10 cellular contexts compared by ENCODE assay signal in the genomic region with DNA sequence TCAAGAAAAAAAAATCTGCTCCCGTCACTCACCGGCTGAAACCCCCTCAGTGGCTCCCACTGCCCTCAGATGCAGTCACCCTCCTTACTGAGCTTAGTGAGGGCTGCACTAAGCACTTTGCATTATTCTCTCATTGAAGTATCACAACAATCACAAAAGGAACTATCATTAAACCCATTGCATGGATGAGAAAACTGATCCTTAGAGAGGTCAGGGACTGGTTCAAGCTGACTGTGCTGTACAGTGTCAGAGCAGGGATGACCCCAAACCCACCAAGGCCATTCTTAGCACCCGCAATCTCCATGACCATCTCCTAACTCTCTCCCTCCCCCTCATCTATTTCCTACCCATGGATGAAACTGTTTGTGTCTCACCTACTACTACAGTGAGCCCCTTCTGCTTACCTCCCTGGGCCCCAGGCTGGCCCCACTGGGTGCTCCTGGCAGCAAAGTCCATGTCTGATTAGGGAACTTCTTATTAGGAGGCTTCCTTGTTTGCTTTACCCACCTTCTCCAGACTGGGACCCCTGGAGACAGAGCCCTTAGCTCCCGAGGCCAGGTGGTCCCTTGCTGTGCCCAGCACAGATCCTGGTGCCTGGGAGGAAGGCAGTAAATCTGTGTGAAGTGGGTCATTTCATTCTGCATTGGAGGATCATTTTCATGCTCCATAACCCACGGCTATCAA.
A peak's percentile ranks its signal among the peaks of the same experiment; 100 is the strongest.
DNase-seq lines count a peak whose midpoint lies in the region; ATAC-seq and TF ChIP-seq lines count a peak whose summit lies in the region.
"Had no signal": no experiment of that assay in that cellular context is flagged by ENCODE, and none has a peak within 500 bp of the region (broad histone marks: within the 10 kb centered on the region; RNA-seq: fewer than 3 reads in every experiment).

No MANE protein-coding gene starts in this region.

- TF ChIP-seq CTCF in CD14-positive monocyte (IDR thresholded peaks at IDR 0.05) = no peak
- no peak for TF ChIP-seq CTCF in H9 (conservative IDR thresholded peaks at IDR 0.05)
- no peak for TF ChIP-seq CTCF in neural progenitor cell (IDR thresholded peaks at IDR 0.05)

- no peak overlapping the region for H3K14ac ChIP-seq in H9 (ENCODE audit: insufficient read depth, low read length)

- H3K23me2 ChIP-seq in H9 (ENCODE audit: insufficient read length, low read depth, low read length, poor library complexity, severe bottlenecking) = no peaks in the 10 kb centered on the region

- H3K4me2 ChIP-seq in H9 (ENCODE audit: insufficient read depth, insufficient read length, low read length) (no peak overlapping the region), neural progenitor cell (no peak overlapping the region)

- no peak overlapping the region for H3K18ac ChIP-seq in H9 (ENCODE audit: insufficient read length, low read depth, low read length)

- no peak overlapping the region for H3K9ac ChIP-seq in H9 (ENCODE audit: extremely low read depth, insufficient read length, low read length)
- no peak overlapping the region for H3K9ac ChIP-seq in neural progenitor cell

- H3K36me3 ChIP-seq in neural progenitor cell = no peaks in the 10 kb centered on the region
- H3K36me3 ChIP-seq: cardiac muscle cell had no signal

- no peak overlapping the region for H3K4me3 Mint-ChIP-seq in CD14-positive monocyte
- no peak overlapping the region for H3K4me3 Mint-ChIP-seq in H9
- H3K4me3 Mint-ChIP-seq in activated naive CD8-positive, alpha-beta T cell treated with anti-CD3 and anti-CD28 coated beads, Interleukin-2, amount 50 U/mL, for 24 hours = peak overlapping the region; percentile 48
- H3K4me3 Mint-ChIP-seq in neural progenitor cell = no peak overlapping the region

- no peak overlapping the region for H4K5ac ChIP-seq in H9 (ENCODE audit: insufficient read length, low read depth, low read length)

- no peak for ATAC-seq in activated naive CD8-positive, alpha-beta T cell treated with anti-CD3 and anti-CD28 coated beads, Interleukin-2, amount 50 U/mL, for 24 hours
- no peak for ATAC-seq in HG03460 (IDR thresholded peaks at IDR 0.05; ENCODE audit: unreplicated experiment)
- ATAC-seq in GM21786 (IDR thresholded peaks at IDR 0.05; ENCODE audit: unreplicated experiment) = no peak
- no peak for ATAC-seq in esophagus mucosa

- H3K27me3 Mint-ChIP-seq in CD14-positive monocyte (ENCODE audit: low read depth in 3 of 3) (peaks cover 0 to 2% (median 1%) of the 10 kb centered on the region in 3 donors), H9 (ENCODE audit: low read depth) (peaks cover 3% of the 10 kb centered on the region; the same call in 1 of the 2 replicates), neural progenitor cell (ENCODE audit: insufficient read depth, low read depth) (peaks cover 5% of the 10 kb centered on the region)
- H3K27me3 Mint-ChIP-seq in activated naive CD8-positive, alpha-beta T cell treated with anti-CD3 and anti-CD28 coated beads, Interleukin-2, amount 50 U/mL, for 24 hours = peaks cover 7% of the 10 kb centered on the region

- H2BK120ac ChIP-seq in H9 (ENCODE audit: low read depth, low read length, poor library complexity, severe bottlenecking) = no peak overlapping the region

- no peak overlapping the region for H3K23ac ChIP-seq in H9 (ENCODE audit: insufficient read length, low read depth, low read length)

- H2BK12ac ChIP-seq in H9 (ENCODE audit: insufficient read length, low read depth, low read length) = no peak overlapping the region

- H3K9me3 Mint-ChIP-seq in CD14-positive monocyte (no peaks in the 10 kb centered on the region), H9 (no peaks in the 10 kb centered on the region), neural progenitor cell (no peaks in the 10 kb centered on the region)
- H3K9me3 Mint-ChIP-seq in activated naive CD8-positive, alpha-beta T cell treated with anti-CD3 and anti-CD28 coated beads, Interleukin-2, amount 50 U/mL, for 24 hours = no peaks in the 10 kb centered on the region

- no peak overlapping the region for H3K4ac ChIP-seq in H9 (ENCODE audit: low read depth, low read length)

- no peaks in the 10 kb centered on the region for H3F3A ChIP-seq in neural progenitor cell (ENCODE audit: low read depth)

- no peak overlapping the region for H3K56ac ChIP-seq in H9 (ENCODE audit: insufficient read length, low read depth, low read length)

- no peak overlapping the region for H2AFZ ChIP-seq in H9 (ENCODE audit: low read length)
- H2AFZ ChIP-seq in neural progenitor cell (replicated peaks) = no peak overlapping the region

- peaks cover 95% of the 10 kb centered on the region for H3K4me1 Mint-ChIP-seq in CD14-positive monocyte
- H3K4me1 Mint-ChIP-seq in H9 = peaks cover 12 to 20% of the 10 kb centered on the region in 2 experiments
- peaks cover 91% of the 10 kb centered on the region for H3K4me1 Mint-ChIP-seq in activated naive CD8-positive, alpha-beta T cell treated with anti-CD3 and anti-CD28 coated beads, Interleukin-2, amount 50 U/mL, for 24 hours
- peaks cover 59% of the 10 kb centered on the region for H3K4me1 Mint-ChIP-seq in neural progenitor cell

- H2AK5ac ChIP-seq in H9 (ENCODE audit: insufficient read length, low read length) = no peak overlapping the region

- H3K27ac ChIP-seq in H9 (ENCODE audit: insufficient read length, low read depth, low read length) (no peak overlapping the region), neural progenitor cell (no peak overlapping the region)
- H3K27ac ChIP-seq: cardiac muscle cell had no signal

- H2BK20ac ChIP-seq in H9 (ENCODE audit: low read depth, low read length, poor library complexity, severe bottlenecking) = no peak overlapping the region

- WGBS in H9 (ENCODE audit: extremely low coverage, insufficient read length, low lambda C conversion rate) = no CpG with 5 or more reads among the region's 5 CpGs

- H3K36me3 Mint-ChIP-seq in CD14-positive monocyte = peaks cover 2 to 7% of the 10 kb centered on the region in 2 donors
- H3K36me3 Mint-ChIP-seq in H9 (ENCODE audit: insufficient read depth in 1 of 3, low read depth in 3 of 3) = no peaks in the 10 kb centered on the region
- no peaks in the 10 kb centered on the region for H3K36me3 Mint-ChIP-seq in activated naive CD8-positive, alpha-beta T cell treated with anti-CD3 and anti-CD28 coated beads, Interleukin-2, amount 50 U/mL, for 24 hours (ENCODE audit: low read depth)
- H3K36me3 Mint-ChIP-seq in neural progenitor cell = peaks cover 1% of the 10 kb centered on the region

- H3K4me1 ChIP-seq in H9 (ENCODE audit: insufficient read depth, low read length) = no peaks in the 10 kb centered on the region
- no peaks in the 10 kb centered on the region for H3K4me1 ChIP-seq in neural progenitor cell

- intact Hi-C loops in CD14-positive monocyte (cut with micrococcal nuclease) = loop anchor here in 1 of 2 donors (2.0 to 10.0 kb wide), 3 partner anchors 40 to 308 kb away; a partner anchor contains a TSS

- H4K20me1 ChIP-seq in H9 (ENCODE audit: control insufficient read depth, insufficient read depth, insufficient read length) (no peaks in the 10 kb centered on the region), neural progenitor cell (ENCODE audit: low read depth) (no peaks in the 10 kb centered on the region)

- H3K27ac Mint-ChIP-seq in CD14-positive monocyte (peak overlapping the region; percentile 98 to 100 (median 99)), H9 (no peak overlapping the region), neural progenitor cell (peak overlapping the region; percentile 26)
- H3K27ac Mint-ChIP-seq in activated naive CD8-positive, alpha-beta T cell treated with anti-CD3 and anti-CD28 coated beads, Interleukin-2, amount 50 U/mL, for 24 hours = peak overlapping the region; percentile 96

- H3K9me3 ChIP-seq in H9 (ENCODE audit: control insufficient read depth, low read depth, low read length) (no peaks in the 10 kb centered on the region), neural progenitor cell (ENCODE audit: low read depth) (no peaks in the 10 kb centered on the region)

- DNase-seq in CD14-positive monocyte (ENCODE audit: low spot score) (peak; percentile 9), H9 (peak; percentile 12), neural progenitor cell (ENCODE audit: low spot score) (no peak), HUDEP-2 (lab: John Stamatoyannopoulos, UW; ENCODE audit: unreplicated experiment in 76 of 76) (no peak)
- DNase-seq in activated naive CD8-positive, alpha-beta T cell treated with anti-CD3 and anti-CD28 coated beads, Interleukin-2, amount 50 U/mL, for 24 hours = no peak
- DNase-seq: COR-L47 had no signal

- H4K8ac ChIP-seq in H9 (replicated peaks; ENCODE audit: insufficient read length, low read depth, low read length) = no peak overlapping the region

- no peak overlapping the region for H4K91ac ChIP-seq in H9 (ENCODE audit: insufficient read length, low read depth, low read length)

- no peak overlapping the region for H2BK15ac ChIP-seq in H9 (ENCODE audit: low read depth, low read length)

- H3K27me3 ChIP-seq in H9 (ENCODE audit: insufficient read depth, low read length) (no peaks in the 10 kb centered on the region), neural progenitor cell (no peaks in the 10 kb centered on the region)
- H3K27me3 ChIP-seq: cardiac muscle cell had no signal

- H3K79me1 ChIP-seq in H9 (ENCODE audit: insufficient read depth, low read depth, low read length, poor library complexity, severe bottlenecking) = no peaks in the 10 kb centered on the region

- no peak overlapping the region for H2BK5ac ChIP-seq in H9 (ENCODE audit: insufficient read length, low read length)

- H3K79me2 ChIP-seq in H9 (ENCODE audit: insufficient read depth, low read length) (no peaks in the 10 kb centered on the region), neural progenitor cell (ENCODE audit: low read depth) (no peaks in the 10 kb centered on the region)

- no peak overlapping the region for H3K4me3 ChIP-seq in neural progenitor cell
- H3K4me3 ChIP-seq: cardiac muscle cell had no signal

- H3T11ph ChIP-seq in H9 (ENCODE audit: low read length) = no peak overlapping the region

Comparison
In these comparisons a context has a peak if more than half of its experiments do, and no peak if none do; other contexts are left out.
1. DNase-seq: peak in CD14-positive monocyte (single experiment) and H9 (single experiment); none in activated naive CD8-positive, alpha-beta T cell treated with anti-CD3 and anti-CD28 coated beads, Interleukin-2, amount 50 U/mL, for 24 hours (single experiment), neural progenitor cell (single experiment) and HUDEP-2 (0 of 76).
2. H3K27ac Mint-ChIP-seq: peak in CD14-positive monocyte (7 of 7), activated naive CD8-positive, alpha-beta T cell treated with anti-CD3 and anti-CD28 coated beads, Interleukin-2, amount 50 U/mL, for 24 hours (single experiment) and neural progenitor cell (single experiment); none in H9 (0 of 3).